Comparison of ENCODE assay signal across 15 cellular contexts in the genomic region with DNA sequence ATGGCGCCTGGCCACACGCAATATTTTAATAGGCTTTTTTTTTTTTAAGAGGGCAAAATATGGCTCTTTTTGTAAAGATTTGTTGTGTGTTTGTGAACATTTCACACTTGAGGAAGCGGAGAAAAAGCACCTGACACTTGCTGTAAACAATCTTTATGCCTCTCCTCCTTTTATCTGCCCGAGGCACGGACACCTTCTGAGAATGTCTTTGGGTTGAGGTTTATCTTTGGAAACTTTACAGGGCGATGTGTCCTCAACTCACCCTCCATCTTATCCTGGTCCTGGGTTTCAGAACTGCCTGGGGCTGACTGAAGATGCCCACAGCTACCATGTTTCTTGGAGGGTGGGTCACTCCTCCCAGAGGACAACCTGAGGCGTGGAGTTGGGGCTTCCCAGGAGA. TPM values are rescaled to one million over a fixed set of nuclear protein-coding genes. Genes with fewer than 3 reads are reported as not detected.
DNase-seq lines count a peak whose midpoint lies in the region; ATAC-seq, FAIRE-seq and TF ChIP-seq lines count a peak whose summit lies in the region.
"Had no signal": no experiment of that assay in that cellular context is flagged by ENCODE, and none has a peak within 500 bp of the region (broad histone marks: within the 10 kb centered on the region; RNA-seq: fewer than 3 reads in every experiment).

No MANE protein-coding gene starts in this region.

- no peaks in the 10 kb centered on the region for H3K27me3 ChIP-seq in endothelial cell of umbilical vein (ENCODE audit: control insufficient read depth in 2 of 2, insufficient read depth in 2 of 2, low read length in 2 of 2)
- no peaks in the 10 kb centered on the region for H3K27me3 ChIP-seq in trophoblast cell (ENCODE audit: insufficient read depth, low read length)

- peaks cover 5% of the 10 kb centered on the region for H3K79me1 ChIP-seq in trophoblast cell (ENCODE audit: low read length)

- WGBS in trophoblast cell (ENCODE audit: extremely low coverage, insufficient coverage, insufficient read length) = no CpG with 5 or more reads among the region's 7 CpGs

- no peaks in the 10 kb centered on the region for H3K27me3 Mint-ChIP-seq in natural killer cell (ENCODE audit: low read depth in 2 of 2)
- H3K27me3 Mint-ChIP-seq in natural killer cell treated with Interleukin-12 subunit alpha and Interleukin-12 subunit beta and Interleukin-15 and Interleukin-18, amount 100 ng/mL, for 72 hours = peaks cover 0 to 2% of the 10 kb centered on the region in 2 donors

- no peak for DNase-seq in natural killer cell
- DNase-seq in natural killer cell treated with Interleukin-12 subunit alpha and Interleukin-12 subunit beta and Interleukin-15 and Interleukin-18, amount 100 ng/mL, for 72 hours (ENCODE audit: low spot score) = no peak
- DNase-seq in endothelial cell of umbilical vein (ENCODE audit: low read depth, low spot score) = no peak
- no peak for DNase-seq in trophoblast cell
- DNase-seq in GM19238 (ENCODE audit: insufficient read length, low spot score) = no peak
- DNase-seq in activated naive CD4-positive, alpha-beta T cell treated with anti-CD3 and anti-CD28 coated beads, Interleukin-2, amount 50 U/mL, for 16 hours = no peak
- DNase-seq: CD4-positive, alpha-beta memory T cell; GOT3 had no signal

- no peak overlapping the region for H2BK5ac ChIP-seq in trophoblast cell (ENCODE audit: low read depth, low read length, poor library complexity)

- dilution Hi-C loops in endothelial cell of umbilical vein (cut with MboI; ENCODE audit: extremely low pct_ligation_motif_present, low sequenced_read_pairs) = no loop called here

- H3K9ac ChIP-seq in endothelial cell of umbilical vein (replicated peaks; ENCODE audit: extremely low read depth, insufficient read depth, low read length) = no peak overlapping the region
- H3K9ac ChIP-seq in trophoblast cell (ENCODE audit: low read length) = no peak overlapping the region

- BruUV-seq in endothelial cell of umbilical vein (replicated peaks; lab: Mats Ljungman, UMichigan) = TSS peak; percentile 31

- peak overlapping the region; percentile 21 for H3K4me3 Mint-ChIP-seq in natural killer cell
- no peak overlapping the region for H3K4me3 Mint-ChIP-seq in natural killer cell treated with Interleukin-12 subunit alpha and Interleukin-12 subunit beta and Interleukin-15 and Interleukin-18, amount 100 ng/mL, for 72 hours
- H3K4me3 Mint-ChIP-seq: B cell had no signal

- POLR2A ChIA-PET in endothelial cell of umbilical vein (lab: Charles Lee) = no interaction called here

- H3K23ac ChIP-seq in trophoblast cell (ENCODE audit: low read length) = peak overlapping the region; percentile 3

- no peak overlapping the region for H3K27ac Mint-ChIP-seq in natural killer cell
- H3K27ac Mint-ChIP-seq in natural killer cell treated with Interleukin-12 subunit alpha and Interleukin-12 subunit beta and Interleukin-15 and Interleukin-18, amount 100 ng/mL, for 72 hours = no peak overlapping the region
- H3K27ac Mint-ChIP-seq: B cell; CD4-positive, alpha-beta memory T cell had no signal

- H3K36me3 ChIP-seq in endothelial cell of umbilical vein (ENCODE audit: control insufficient read depth in 2 of 2, extremely low read depth in 1 of 2, insufficient read depth in 2 of 2, low read length in 2 of 2) (no peaks in the 10 kb centered on the region), trophoblast cell (ENCODE audit: control insufficient read depth in 1 of 2, insufficient read depth in 2 of 2, low read length in 2 of 2) (no peaks in the 10 kb centered on the region)

- no peak overlapping the region for H3K18ac ChIP-seq in trophoblast cell (ENCODE audit: low read length)

- no peak for TF ChIP-seq POLR2A in endothelial cell of umbilical vein (IDR thresholded peaks at IDR 0.05; ENCODE audit: low read depth, low read length)

- no peak for TF ChIP-seq CTCF in natural killer cell (IDR thresholded peaks at IDR 0.05)
- no peak for TF ChIP-seq CTCF in VCaP (conservative IDR thresholded peaks at IDR 0.05)
- TF ChIP-seq CTCF in endothelial cell of umbilical vein (IDR thresholded peaks at IDR 0.05; ENCODE audit: extremely low read depth in 1 of 2, insufficient read depth in 1 of 2, low read depth in 1 of 2, low read length in 2 of 2) = no peak

- no peak overlapping the region for H3K14ac ChIP-seq in trophoblast cell (ENCODE audit: low read length)

- no peak overlapping the region for H3K4me3 ChIP-seq in endothelial cell of umbilical vein (replicated peaks in 1 of 3; ENCODE audit: insufficient read depth in 1 of 3, low read depth in 1 of 3, low read length in 3 of 3)
- no peak overlapping the region for H3K4me3 ChIP-seq in trophoblast cell (ENCODE audit: low read depth, low read length)

- H3K4me1 ChIP-seq in endothelial cell of umbilical vein (ENCODE audit: control insufficient read depth, extremely low read depth, insufficient read depth, low read length) (no peaks in the 10 kb centered on the region), trophoblast cell (ENCODE audit: control insufficient read depth in 1 of 2, insufficient read depth in 2 of 2, low read length in 2 of 2) (peaks cover 0 to 3% of the 10 kb centered on the region in 2 experiments)
- H3K4me1 ChIP-seq: HAP-1 had no signal

- CTCF ChIA-PET in endothelial cell of umbilical vein (lab: Charles Lee) = no interaction called here

- no peak overlapping the region for H4K8ac ChIP-seq in trophoblast cell (ENCODE audit: low read depth, low read length)

- intact Hi-C loops in natural killer cell (cut with micrococcal nuclease) = no loop called here
- intact Hi-C loops in endothelial cell of umbilical vein (cut with micrococcal nuclease) = no loop called here

- H2BK120ac ChIP-seq in trophoblast cell (ENCODE audit: insufficient read depth, low read length, poor library complexity) = no peak overlapping the region

- no peaks in the 10 kb centered on the region for H3K9me3 ChIP-seq in endothelial cell of umbilical vein (replicated peaks; ENCODE audit: control insufficient read depth, insufficient read depth, low read length)
- no peaks in the 10 kb centered on the region for H3K9me3 ChIP-seq in trophoblast cell (ENCODE audit: insufficient read depth, low read depth, low read length)

- H2AFZ ChIP-seq in endothelial cell of umbilical vein (ENCODE audit: low read depth, low read length) = no peak overlapping the region
- no peak overlapping the region for H2AFZ ChIP-seq in trophoblast cell (ENCODE audit: insufficient read depth, low read length, poor library complexity)

- no peaks in the 10 kb centered on the region for H3K36me3 Mint-ChIP-seq in natural killer cell
- no peaks in the 10 kb centered on the region for H3K36me3 Mint-ChIP-seq in natural killer cell treated with Interleukin-12 subunit alpha and Interleukin-12 subunit beta and Interleukin-15 and Interleukin-18, amount 100 ng/mL, for 72 hours
- H3K36me3 Mint-ChIP-seq: CD4-positive, alpha-beta memory T cell had no signal

- no peak overlapping the region for H4K91ac ChIP-seq in trophoblast cell (ENCODE audit: low read depth, low read length)

- no peak overlapping the region for H2BK12ac ChIP-seq in trophoblast cell (ENCODE audit: low read length)

- no peaks in the 10 kb centered on the region for H3K4me1 Mint-ChIP-seq in natural killer cell
- no peaks in the 10 kb centered on the region for H3K4me1 Mint-ChIP-seq in natural killer cell treated with Interleukin-12 subunit alpha and Interleukin-12 subunit beta and Interleukin-15 and Interleukin-18, amount 100 ng/mL, for 72 hours (ENCODE audit: low read depth in 2 of 2)

- no peaks in the 10 kb centered on the region for H3K79me2 ChIP-seq in endothelial cell of umbilical vein (ENCODE audit: control insufficient read depth, insufficient read depth, low read length)
- H3K79me2 ChIP-seq in trophoblast cell (ENCODE audit: control insufficient read depth, insufficient read depth, low read length, poor library complexity) = peaks cover 4% of the 10 kb centered on the region

- no peaks in the 10 kb centered on the region for H3K9me1 ChIP-seq in endothelial cell of umbilical vein (replicated peaks; ENCODE audit: control insufficient read depth, extremely low read depth, insufficient read depth, low read length)

- H3K27ac ChIP-seq in VCaP (peak overlapping the region; percentile 86; the same call in 1 of the 2 replicates), endothelial cell of umbilical vein (ENCODE audit: insufficient read depth, low read depth, low read length) (no peak overlapping the region), trophoblast cell (ENCODE audit: low read depth, low read length) (no peak overlapping the region)
- H3K27ac ChIP-seq: C4-2B had no signal

- no peak overlapping the region for H4K12ac ChIP-seq in trophoblast cell (ENCODE audit: low read depth, low read length)

- ATAC-seq in natural killer cell (no peak), GM19463 (IDR thresholded peaks at IDR 0.05; ENCODE audit: unreplicated experiment) (no peak)
- no peak for ATAC-seq in natural killer cell treated with Interleukin-12 subunit alpha and Interleukin-12 subunit beta and Interleukin-15 and Interleukin-18, amount 100 ng/mL, for 72 hours

- H3K4ac ChIP-seq in trophoblast cell (ENCODE audit: low read depth, low read length) = no peak overlapping the region

- no peak overlapping the region for H2AK5ac ChIP-seq in trophoblast cell (ENCODE audit: low read length)

- H4K20me1 ChIP-seq in endothelial cell of umbilical vein (replicated peaks; ENCODE audit: control insufficient read depth, extremely low read depth, insufficient read depth, low read length) = no peaks in the 10 kb centered on the region

- no peak for FAIRE-seq in endothelial cell of umbilical vein (lab: Jason Lieb, UNC)
- FAIRE-seq: GM18507, HTR-8/SVneo had no signal

- H3K9me3 Mint-ChIP-seq in natural killer cell = no peaks in the 10 kb centered on the region
- no peaks in the 10 kb centered on the region for H3K9me3 Mint-ChIP-seq in natural killer cell treated with Interleukin-12 subunit alpha and Interleukin-12 subunit beta and Interleukin-15 and Interleukin-18, amount 100 ng/mL, for 72 hours

- H3K4me2 ChIP-seq in endothelial cell of umbilical vein (ENCODE audit: insufficient read depth, low read length) (no peak overlapping the region), trophoblast cell (ENCODE audit: low read length) (no peak overlapping the region)

TF ChIP-seq in endothelial cell of umbilical vein, 7 proteins besides CTCF, POLR2A, EP300 and RAD21 (continues in another document):
- no peak for TF ChIP-seq JUN (IDR thresholded peaks at IDR 0.05; ENCODE audit: borderline replicate concordance, insufficient read depth, insufficient read length, low read depth)

RNA-seq across cellular contexts. Expression of gene ZNF627, which starts 44.0 kb away (rescaled TPM):
- total RNA-seq in natural killer cell (1 to 10 TPM; 4.7 to 7.5 (median 4.9) TPM), endothelial cell of umbilical vein (9.7 and 11.2 TPM in 2 replicates)
- 1 to 10 TPM; 5.1 to 6.8 TPM for total RNA-seq in natural killer cell treated with Interleukin-12 subunit alpha and Interleukin-12 subunit beta and Interleukin-15 and Interleukin-18, amount 100 ng/mL, for 72 hours
- 5.6 and 5.9 TPM in 2 replicates for polyA plus RNA-seq in endothelial cell of umbilical vein
- polyA plus RNA-seq in endothelial cell of umbilical vein (2011; cell fraction: cytosol; rRNA removed) = 5.5 and 5.8 TPM in 2 replicates
- 8.0 and 8.8 TPM in 2 replicates for polyA plus RNA-seq in endothelial cell of umbilical vein (2011; cell fraction: nucleus; rRNA removed)
- 8.8 and 9.3 TPM in 2 replicates for polyA plus RNA-seq in endothelial cell of umbilical vein (2012)
- 11.5 and 14.3 TPM in 2 replicates for polyA minus RNA-seq in endothelial cell of umbilical vein
- 4.1 TPM for polyA minus RNA-seq in endothelial cell of umbilical vein (2011; cell fraction: cytosol; rRNA and poly(A)+ RNA removed)
- polyA minus RNA-seq in endothelial cell of umbilical vein (2011; cell fraction: nucleus; rRNA and poly(A)+ RNA removed) = 5.0 and 8.7 TPM in 2 replicates
- polyA plus RNA-seq in trophoblast cell (2013) = 9.9 and 10.1 TPM in 2 replicates
